Comparison of ENCODE assay signal across 2 cellular contexts in the genomic region with DNA sequence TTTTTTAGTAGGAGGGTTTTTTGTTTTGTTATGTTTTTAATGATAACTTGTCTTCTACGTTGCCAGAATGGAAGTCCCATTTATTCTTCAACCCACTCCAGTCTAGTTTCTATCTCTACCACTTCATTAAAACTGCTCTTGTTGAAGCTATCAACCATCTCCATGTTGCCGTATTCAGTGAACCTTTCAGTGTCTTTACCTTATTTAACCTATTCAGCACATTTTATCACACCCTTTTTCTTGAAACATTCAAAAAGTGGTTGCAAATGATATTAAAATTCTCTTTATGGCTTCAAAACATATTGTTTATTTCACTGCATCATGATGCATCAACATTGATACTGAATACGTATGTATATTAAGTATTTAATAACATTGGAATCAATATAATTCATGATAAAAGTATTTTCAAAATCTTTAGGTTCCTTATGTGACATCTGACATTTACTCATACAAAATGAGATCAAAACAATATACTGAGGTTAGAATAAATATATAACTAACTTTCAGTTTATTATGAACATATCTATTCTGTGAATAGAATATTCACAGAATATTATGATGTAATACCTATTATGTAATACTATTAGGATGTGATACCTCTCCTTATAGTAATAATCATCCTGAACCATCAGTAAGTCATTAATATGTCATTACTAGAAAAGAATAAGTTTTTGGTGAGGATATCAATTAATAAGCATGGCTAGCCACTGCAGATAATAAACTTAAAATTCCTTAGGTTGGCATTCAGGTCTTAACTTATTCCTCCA.
TF ChIP-seq lines count a peak whose summit lies in the region.

No MANE protein-coding gene starts in this region.

TF ChIP-seq in HepG2, 621 proteins besides CTCF, POLR2A, EP300 and RAD21 (continues in another document):
- no peak for TF ChIP-seq ZBTB8A (CRISPR knock-in tag; IDR thresholded peaks at IDR 0.05; ENCODE audit: borderline replicate concordance, low read depth)
- TF ChIP-seq MAFK (conservative IDR thresholded peaks at IDR 0.05 in 1 of 2, IDR thresholded peaks at IDR 0.05 in 1 of 2; ENCODE audit: low read length in 2 of 2), result peak; percentile 38 to 40; a peak in 1 of 4 replicates
- TF ChIP-seq ZNF317 (CRISPR knock-in tag; IDR thresholded peaks at IDR 0.05), result no peak
- TF ChIP-seq ZNF251 (CRISPR knock-in tag; IDR thresholded peaks at IDR 0.05), result no peak
- no peak for TF ChIP-seq MED13 (CRISPR knock-in tag; IDR thresholded peaks at IDR 0.05)
- TF ChIP-seq, protein P1, sequence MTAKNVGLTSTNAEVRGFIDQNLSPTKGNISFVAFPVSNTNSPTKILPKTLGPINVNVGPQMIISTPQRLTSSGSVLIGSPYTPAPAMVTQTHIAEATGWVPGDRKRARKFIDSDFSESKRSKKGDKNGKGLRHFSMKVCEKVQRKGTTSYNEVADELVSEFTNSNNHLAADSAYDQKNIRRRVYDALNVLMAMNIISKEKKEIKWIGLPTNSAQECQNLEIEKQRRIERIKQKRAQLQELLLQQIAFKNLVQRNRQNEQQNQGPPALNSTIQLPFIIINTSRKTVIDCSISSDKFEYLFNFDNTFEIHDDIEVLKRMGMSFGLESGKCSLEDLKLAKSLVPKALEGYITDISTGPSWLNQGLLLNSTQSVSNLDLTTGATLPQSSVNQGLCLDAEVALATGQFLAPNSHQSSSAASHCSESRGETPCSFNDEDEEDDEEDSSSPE (CRISPR knock-in tag; IDR thresholded peaks at IDR 0.05), result no peak
- TF ChIP-seq RCOR2 (CRISPR knock-in tag; IDR thresholded peaks at IDR 0.05), result no peak
- TF ChIP-seq, protein P2, sequence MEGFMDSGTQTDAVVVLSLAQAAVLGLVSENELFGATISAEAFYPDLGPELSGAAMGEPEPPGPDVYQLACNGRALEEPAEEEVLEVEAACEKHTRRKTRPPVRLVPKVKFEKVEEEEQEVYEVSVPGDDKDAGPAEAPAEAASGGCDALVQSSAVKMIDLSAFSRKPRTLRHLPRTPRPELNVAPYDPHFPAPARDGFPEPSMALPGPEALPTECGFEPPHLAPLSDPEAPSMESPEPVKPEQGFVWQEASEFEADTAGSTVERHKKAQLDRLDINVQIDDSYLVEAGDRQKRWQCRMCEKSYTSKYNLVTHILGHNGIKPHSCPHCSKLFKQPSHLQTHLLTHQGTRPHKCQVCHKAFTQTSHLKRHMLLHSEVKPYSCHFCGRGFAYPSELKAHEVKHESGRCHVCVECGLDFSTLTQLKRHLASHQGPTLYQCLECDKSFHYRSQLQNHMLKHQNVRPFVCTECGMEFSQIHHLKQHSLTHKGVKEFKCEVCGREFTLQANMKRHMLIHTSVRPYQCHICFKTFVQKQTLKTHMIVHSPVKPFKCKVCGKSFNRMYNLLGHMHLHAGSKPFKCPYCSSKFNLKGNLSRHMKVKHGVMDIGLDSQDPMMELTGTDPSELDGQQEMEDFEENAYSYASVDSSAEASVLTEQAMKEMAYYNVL (CRISPR knock-in tag; IDR thresholded peaks at IDR 0.05; ENCODE audit: borderline replicate concordance), result no peak
- TF ChIP-seq ATF7 (IDR thresholded peaks at IDR 0.05), result peak; percentile 37; the same call in 1 of the 2 replicates
- TF ChIP-seq ATF7 (CRISPR knock-in tag; IDR thresholded peaks at IDR 0.05), result no peak
- TF ChIP-seq, protein P3, sequence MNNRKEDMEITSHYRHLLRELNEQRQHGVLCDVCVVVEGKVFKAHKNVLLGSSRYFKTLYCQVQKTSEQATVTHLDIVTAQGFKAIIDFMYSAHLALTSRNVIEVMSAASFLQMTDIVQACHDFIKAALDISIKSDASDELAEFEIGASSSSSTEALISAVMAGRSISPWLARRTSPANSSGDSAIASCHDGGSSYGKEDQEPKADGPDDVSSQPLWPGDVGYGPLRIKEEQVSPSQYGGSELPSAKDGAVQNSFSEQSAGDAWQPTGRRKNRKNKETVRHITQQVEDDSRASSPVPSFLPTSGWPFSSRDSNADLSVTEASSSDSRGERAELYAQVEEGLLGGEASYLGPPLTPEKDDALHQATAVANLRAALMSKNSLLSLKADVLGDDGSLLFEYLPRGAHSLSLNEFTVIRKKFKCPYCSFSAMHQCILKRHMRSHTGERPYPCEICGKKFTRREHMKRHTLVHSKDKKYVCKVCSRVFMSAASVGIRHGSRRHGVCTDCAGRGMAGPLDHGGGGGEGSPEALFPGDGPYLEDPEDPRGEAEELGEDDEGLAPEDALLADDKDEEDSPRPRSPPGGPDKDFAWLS (CRISPR knock-in tag; IDR thresholded peaks at IDR 0.05; ENCODE audit: borderline replicate concordance), result no peak
- TF ChIP-seq, protein P4, sequence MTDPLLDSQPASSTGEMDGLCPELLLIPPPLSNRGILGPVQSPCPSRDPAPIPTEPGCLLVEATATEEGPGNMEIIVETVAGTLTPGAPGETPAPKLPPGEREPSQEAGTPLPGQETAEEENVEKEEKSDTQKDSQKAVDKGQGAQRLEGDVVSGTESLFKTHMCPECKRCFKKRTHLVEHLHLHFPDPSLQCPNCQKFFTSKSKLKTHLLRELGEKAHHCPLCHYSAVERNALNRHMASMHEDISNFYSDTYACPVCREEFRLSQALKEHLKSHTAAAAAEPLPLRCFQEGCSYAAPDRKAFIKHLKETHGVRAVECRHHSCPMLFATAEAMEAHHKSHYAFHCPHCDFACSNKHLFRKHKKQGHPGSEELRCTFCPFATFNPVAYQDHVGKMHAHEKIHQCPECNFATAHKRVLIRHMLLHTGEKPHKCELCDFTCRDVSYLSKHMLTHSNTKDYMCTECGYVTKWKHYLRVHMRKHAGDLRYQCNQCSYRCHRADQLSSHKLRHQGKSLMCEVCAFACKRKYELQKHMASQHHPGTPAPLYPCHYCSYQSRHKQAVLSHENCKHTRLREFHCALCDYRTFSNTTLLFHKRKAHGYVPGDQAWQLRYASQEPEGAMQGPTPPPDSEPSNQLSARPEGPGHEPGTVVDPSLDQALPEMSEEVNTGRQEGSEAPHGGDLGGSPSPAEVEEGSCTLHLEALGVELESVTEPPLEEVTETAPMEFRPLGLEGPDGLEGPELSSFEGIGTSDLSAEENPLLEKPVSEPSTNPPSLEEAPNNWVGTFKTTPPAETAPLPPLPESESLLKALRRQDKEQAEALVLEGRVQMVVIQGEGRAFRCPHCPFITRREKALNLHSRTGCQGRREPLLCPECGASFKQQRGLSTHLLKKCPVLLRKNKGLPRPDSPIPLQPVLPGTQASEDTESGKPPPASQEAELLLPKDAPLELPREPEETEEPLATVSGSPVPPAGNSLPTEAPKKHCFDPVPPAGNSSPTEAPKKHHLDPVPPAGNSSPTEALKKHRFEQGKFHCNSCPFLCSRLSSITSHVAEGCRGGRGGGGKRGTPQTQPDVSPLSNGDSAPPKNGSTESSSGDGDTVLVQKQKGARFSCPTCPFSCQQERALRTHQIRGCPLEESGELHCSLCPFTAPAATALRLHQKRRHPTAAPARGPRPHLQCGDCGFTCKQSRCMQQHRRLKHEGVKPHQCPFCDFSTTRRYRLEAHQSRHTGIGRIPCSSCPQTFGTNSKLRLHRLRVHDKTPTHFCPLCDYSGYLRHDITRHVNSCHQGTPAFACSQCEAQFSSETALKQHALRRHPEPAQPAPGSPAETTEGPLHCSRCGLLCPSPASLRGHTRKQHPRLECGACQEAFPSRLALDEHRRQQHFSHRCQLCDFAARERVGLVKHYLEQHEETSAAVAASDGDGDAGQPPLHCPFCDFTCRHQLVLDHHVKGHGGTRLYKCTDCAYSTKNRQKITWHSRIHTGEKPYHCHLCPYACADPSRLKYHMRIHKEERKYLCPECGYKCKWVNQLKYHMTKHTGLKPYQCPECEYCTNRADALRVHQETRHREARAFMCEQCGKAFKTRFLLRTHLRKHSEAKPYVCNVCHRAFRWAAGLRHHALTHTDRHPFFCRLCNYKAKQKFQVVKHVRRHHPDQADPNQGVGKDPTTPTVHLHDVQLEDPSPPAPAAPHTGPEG (CRISPR knock-in tag; IDR thresholded peaks at IDR 0.05), result no peak

TF ChIP-seq in IMR-90, 13 proteins besides CTCF, POLR2A, EP300 and RAD21:
- TF ChIP-seq MAZ (IDR thresholded peaks at IDR 0.05; ENCODE audit: borderline replicate concordance, low read depth, low read length) (no peak), MAFK (IDR thresholded peaks at IDR 0.05; ENCODE audit: low read depth, low read length) (peak; percentile 25; the same call in 1 of the 2 replicates), BHLHE40 (IDR thresholded peaks at IDR 0.05; ENCODE audit: low read depth, low read length) (no peak), RFX5 (IDR thresholded peaks at IDR 0.05; ENCODE audit: low read depth, low read length) (no peak)
